In the genomic region with DNA sequence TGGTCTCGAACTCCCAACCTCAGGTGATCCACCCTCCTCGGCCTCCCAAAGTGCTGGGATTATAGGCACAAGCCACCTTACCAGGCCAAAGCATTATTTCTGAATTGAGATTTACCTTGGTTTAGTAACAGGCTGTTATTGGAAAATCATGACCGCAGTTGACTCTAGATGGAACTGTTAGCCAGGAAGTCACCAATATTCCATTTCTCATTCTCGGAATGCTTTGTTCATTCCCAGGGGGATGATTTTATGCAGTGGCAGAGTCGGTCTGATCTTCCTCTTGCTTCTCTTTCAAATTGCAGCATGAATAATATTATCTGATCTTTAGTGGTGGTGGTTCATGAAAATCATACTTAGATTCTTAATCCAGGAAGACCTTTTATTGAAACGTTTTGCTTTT, we compare ENCODE assay signal across 10 cellular contexts.
A peak's percentile ranks its signal among the peaks of the same experiment; 100 is the strongest.
DNase-seq lines count a peak whose midpoint lies in the region; ATAC-seq and TF ChIP-seq lines count a peak whose summit lies in the region.
"Had no signal": no experiment of that assay in that cellular context is flagged by ENCODE, and none has a peak within 500 bp of the region (broad histone marks: within the 10 kb centered on the region; RNA-seq: fewer than 3 reads in every experiment).

No MANE protein-coding gene starts in this region.

- peak in 2 of 3 experiments; percentile 2 to 22 for DNase-seq in NCI-H1417 (lab: John Stamatoyannopoulos, UW)
- no peak for DNase-seq in NCI-H1417 treated with DMSO at 0.1 percent for 48 hours (lab: John Stamatoyannopoulos, UW)
- DNase-seq in PC-3: peak; percentile 32
- DNase-seq in fibroblast of lung (ENCODE audit: low read depth in 2 of 2): peak; percentile 42 to 43
- no peak for DNase-seq in smooth muscle cell (lab: John Stamatoyannopoulos, UW; ENCODE audit: unreplicated experiment)
- no peak for DNase-seq in activated CD4-positive, alpha-beta T cell treated with anti-CD3 and anti-CD28 coated beads for 48 hours
- DNase-seq in left lung: no peak
- DNase-seq in HPDE6-E6E7 (ENCODE audit: extremely low spot score): no peak
- DNase-seq: stimulated activated naive B cell treated with anti-CD40 and anti-IgM and Interleukin-4, amounts not matched to agents 10 μg/mL and 1 μg/mL and 100 μg/mL, for 72 hours had no signal

- H3K36me3 ChIP-seq in PC-3 (ENCODE audit: low read depth, low read length) (no peaks in the 10 kb centered on the region), fibroblast of lung (ENCODE audit: control insufficient read depth, insufficient read depth, low read length) (no peaks in the 10 kb centered on the region), smooth muscle cell (ENCODE audit: low read depth) (no peaks in the 10 kb centered on the region), left lung (no peaks in the 10 kb centered on the region)

- H3K9me2 ChIP-seq in PC-3 (replicated peaks; ENCODE audit: low read length): no peaks in the 10 kb centered on the region

- POLR2A ChIA-PET in PC-3 (lab: Charles Lee; ENCODE audit: unreplicated experiment): no interaction called here

- BruUV-seq in PC-3 (replicated peaks; lab: Mats Ljungman, UMichigan): no TSS peak

- H3K27ac ChIP-seq in PC-3 (ENCODE audit: low read length): no peak overlapping the region
- no peak overlapping the region for H3K27ac ChIP-seq in fibroblast of lung (ENCODE audit: insufficient read depth, low read length)
- H3K27ac ChIP-seq in smooth muscle cell (ENCODE audit: low read depth): no peak overlapping the region
- H3K27ac ChIP-seq in left lung: no peak overlapping the region
- H3K27ac ChIP-seq: 22Rv1 had no signal

- 74% methylated on average over 6 of the region's 6 CpGs for WGBS in smooth muscle cell (ENCODE audit: low lambda C conversion rate)

- H4K20me1 ChIP-seq in PC-3 (ENCODE audit: low read length) (no peaks in the 10 kb centered on the region), fibroblast of lung (ENCODE audit: control insufficient read depth, extremely low read depth, insufficient read depth, low read length) (no peaks in the 10 kb centered on the region), smooth muscle cell (ENCODE audit: low read depth) (no peaks in the 10 kb centered on the region)

- ATAC-seq in PC-3 (no peak), left lung (no peak)
- ATAC-seq: stimulated activated naive B cell treated with anti-CD40 and anti-IgM and Interleukin-4, amounts not matched to agents 10 μg/mL and 1 μg/mL and 100 μg/mL, for 72 hours had no signal

- H3K4me2 ChIP-seq in PC-3 (ENCODE audit: low read length): no peak overlapping the region
- no peak overlapping the region for H3K4me2 ChIP-seq in fibroblast of lung (ENCODE audit: extremely low read depth, insufficient read depth, low read length)
- H3K4me2 ChIP-seq in smooth muscle cell: peak overlapping the region; percentile 29

- H3K4me3 ChIP-seq in PC-3 (ENCODE audit: low read length) (no peak overlapping the region), fibroblast of lung (replicated peaks in 1 of 4; ENCODE audit: control extremely low read depth in 1 of 4, insufficient read depth in 1 of 4, low read depth in 3 of 4, low read length in 4 of 4) (no peak overlapping the region), smooth muscle cell (no peak overlapping the region), left lung (no peak overlapping the region)

- no peaks in the 10 kb centered on the region for H3K79me2 ChIP-seq in PC-3 (ENCODE audit: low read length)
- no peaks in the 10 kb centered on the region for H3K79me2 ChIP-seq in fibroblast of lung (ENCODE audit: control insufficient read depth, insufficient read depth, low read length)
- no peaks in the 10 kb centered on the region for H3K79me2 ChIP-seq in smooth muscle cell (ENCODE audit: low read depth)

- TF ChIP-seq CTCF in PC-3 (conservative IDR thresholded peaks at IDR 0.05; ENCODE audit: low read depth, low read length) (peak; percentile 42; the same call in 1 of the 2 replicates), fibroblast of lung (conservative IDR thresholded peaks at IDR 0.05 in 1 of 2, IDR thresholded peaks at IDR 0.05 in 1 of 2; ENCODE audit: low read depth in 1 of 2, low read length in 2 of 2) (no peak), smooth muscle cell (IDR thresholded peaks at IDR 0.05; ENCODE audit: borderline replicate concordance, insufficient read depth, poor library complexity, severe bottlenecking) (no peak), left lung (IDR thresholded peaks at IDR 0.05) (no peak)

- no peaks in the 10 kb centered on the region for H3K9me3 ChIP-seq in PC-3 (ENCODE audit: low read length)
- no peaks in the 10 kb centered on the region for H3K9me3 ChIP-seq in fibroblast of lung (ENCODE audit: control insufficient read depth, insufficient read depth, low read depth, low read length)
- H3K9me3 ChIP-seq in smooth muscle cell (replicated peaks; ENCODE audit: low read depth): no peaks in the 10 kb centered on the region
- H3K9me3 ChIP-seq in left lung: peaks cover 0 to 10% of the 10 kb centered on the region in 2 donors

- CTCF ChIA-PET in PC-3 (lab: Charles Lee): interaction anchor here (0.6 kb wide), 1 partner anchor 157 kb away, joined by 3 read pairs; no protein-coding TSS in a partner anchor

- H3K27me3 ChIP-seq in PC-3 (ENCODE audit: low read length) (no peaks in the 10 kb centered on the region), fibroblast of lung (ENCODE audit: control insufficient read depth, insufficient read depth, low read length) (no peaks in the 10 kb centered on the region), smooth muscle cell (ENCODE audit: low read depth) (no peaks in the 10 kb centered on the region), left lung (no peaks in the 10 kb centered on the region)

- H3K9ac ChIP-seq in PC-3 (ENCODE audit: low read length): no peak overlapping the region
- no peak overlapping the region for H3K9ac ChIP-seq in fibroblast of lung (ENCODE audit: insufficient read depth, low read length)
- no peak overlapping the region for H3K9ac ChIP-seq in smooth muscle cell (ENCODE audit: low read depth)

- intact Hi-C loops in PC-3 (cut with micrococcal nuclease): loop anchor here (2.0 to 5.0 kb wide), 5 partner anchors 104 to 449 kb away; no protein-coding TSS in a partner anchor
- intact Hi-C loops in left lung (cut with DNase I): no loop called here

- H2AFZ ChIP-seq in PC-3 (ENCODE audit: low read length) (no peak overlapping the region), fibroblast of lung (ENCODE audit: low read length) (no peak overlapping the region), smooth muscle cell (ENCODE audit: low read depth) (peak overlapping the region; percentile 12)

- H3F3A ChIP-seq in PC-3 (ENCODE audit: low read length, unreplicated experiment) (no peaks in the 10 kb centered on the region), smooth muscle cell (ENCODE audit: low read depth) (no peaks in the 10 kb centered on the region)

- H3K4me1 ChIP-seq in PC-3 (ENCODE audit: insufficient read depth, low read length) (peaks cover 5% of the 10 kb centered on the region; the same call in 1 of the 2 replicates), fibroblast of lung (ENCODE audit: control insufficient read depth, extremely low read depth, insufficient read depth, low read length) (no peaks in the 10 kb centered on the region), smooth muscle cell (ENCODE audit: low read depth) (no peaks in the 10 kb centered on the region), left lung (no peaks in the 10 kb centered on the region)

Comparison
In these comparisons a context has a peak if more than half of its experiments do, and no peak if none do; other contexts are left out.
1. DNase-seq: peak in NCI-H1417 (2 of 3), PC-3 (single experiment) and fibroblast of lung (2 of 2); none in NCI-H1417 treated with DMSO at 0.1 percent for 48 hours (single experiment), smooth muscle cell (single experiment), activated CD4-positive, alpha-beta T cell treated with anti-CD3 and anti-CD28 coated beads for 48 hours (single experiment), left lung (0 of 2) and HPDE6-E6E7 (single experiment).